11 cellular contexts compared by ENCODE assay signal in genomic region chr1:110542730-110543129, GRCh38. TPM values are rescaled to one million over a fixed set of nuclear protein-coding genes. Genes with fewer than 3 reads are reported as not detected.
DNase-seq lines count a peak whose midpoint lies in the region; ATAC-seq and TF ChIP-seq lines count a peak whose summit lies in the region.
"Had no signal": no experiment of that assay in that cellular context is flagged by ENCODE, and none has a peak within 500 bp of the region (broad histone marks: within the 10 kb centered on the region; RNA-seq: fewer than 3 reads in every experiment).

No MANE protein-coding gene starts in this region.

- peaks cover 31% of the 10 kb centered on the region for H3K27me3 Mint-ChIP-seq in type B pancreatic cell

- no peaks in the 10 kb centered on the region for H3K36me3 Mint-ChIP-seq in type B pancreatic cell
- H3K36me3 Mint-ChIP-seq: naive thymus-derived CD8-positive, alpha-beta T cell had no signal

- TF ChIP-seq CTCF in astrocyte of the cerebellum (IDR thresholded peaks at IDR 0.05; ENCODE audit: low read depth, low read length, missing control alignments) (no peak), type B pancreatic cell (conservative IDR thresholded peaks at IDR 0.05) (no peak)

- H3K4me3 Mint-ChIP-seq in type B pancreatic cell, result no peak overlapping the region
- H3K4me3 Mint-ChIP-seq: naive thymus-derived CD8-positive, alpha-beta T cell had no signal

- peak; percentile 28 for DNase-seq in GM04504 (ENCODE audit: low read depth)
- peak; percentile 60 for DNase-seq in LoVo (ENCODE audit: low spot score)
- DNase-seq in astrocyte of the cerebellum (ENCODE audit: low read depth), result peak; percentile 15
- peak; percentile 38 for DNase-seq in kidney tubule cell (ENCODE audit: low spot score)
- no peak for DNase-seq in DMS114 treated with DMSO at 0.1 percent for 48 hours (lab: John Stamatoyannopoulos, UW; ENCODE audit: unreplicated experiment)
- DNase-seq in SHP77 treated with DMSO at 0.1 percent for 48 hours (lab: John Stamatoyannopoulos, UW), result no peak
- DNase-seq in type B pancreatic cell (ENCODE audit: extremely low spot score, unreplicated experiment), result no peak
- DNase-seq: naive thymus-derived CD8-positive, alpha-beta T cell had no signal

- H3K9me3 Mint-ChIP-seq in type B pancreatic cell, result no peaks in the 10 kb centered on the region

- in situ Hi-C loops in astrocyte of the cerebellum (cut with HindIII; ENCODE audit: low sequenced_read_pairs), result no loop called here

- H3K4me1 Mint-ChIP-seq in type B pancreatic cell (ENCODE audit: unreplicated experiment), result no peaks in the 10 kb centered on the region
- H3K4me1 Mint-ChIP-seq: naive thymus-derived CD8-positive, alpha-beta T cell had no signal

- no peak overlapping the region for H3K4me3 ChIP-seq in astrocyte of the cerebellum (ENCODE audit: low read depth, low read length)

- no peak for ATAC-seq in HG02981 (IDR thresholded peaks at IDR 0.05; ENCODE audit: unreplicated experiment)
- ATAC-seq: naive thymus-derived CD8-positive, alpha-beta T cell; Panc1 had no signal

- H3K27ac Mint-ChIP-seq in type B pancreatic cell, result no peak overlapping the region

RNA-seq across cellular contexts. Expression of gene KCNA10, which starts 23.8 kb away (rescaled TPM):
- total RNA-seq in type B pancreatic cell (ENCODE audit: low replicate concordance), result not detected in 2 replicates
- total RNA-seq: G401; naive thymus-derived CD8-positive, alpha-beta T cell had no signal

Comparison
In these comparisons a context has a peak if more than half of its experiments do, and no peak if none do; other contexts are left out.
1. DNase-seq: peak in GM04504 (single experiment), LoVo (single experiment), astrocyte of the cerebellum (single experiment) and kidney tubule cell (single experiment); none in DMS114 treated with DMSO at 0.1 percent for 48 hours (single experiment), SHP77 treated with DMSO at 0.1 percent for 48 hours (single experiment) and type B pancreatic cell (single experiment).